ENCODE assay signal across 2 cellular contexts in the genomic region with DNA sequence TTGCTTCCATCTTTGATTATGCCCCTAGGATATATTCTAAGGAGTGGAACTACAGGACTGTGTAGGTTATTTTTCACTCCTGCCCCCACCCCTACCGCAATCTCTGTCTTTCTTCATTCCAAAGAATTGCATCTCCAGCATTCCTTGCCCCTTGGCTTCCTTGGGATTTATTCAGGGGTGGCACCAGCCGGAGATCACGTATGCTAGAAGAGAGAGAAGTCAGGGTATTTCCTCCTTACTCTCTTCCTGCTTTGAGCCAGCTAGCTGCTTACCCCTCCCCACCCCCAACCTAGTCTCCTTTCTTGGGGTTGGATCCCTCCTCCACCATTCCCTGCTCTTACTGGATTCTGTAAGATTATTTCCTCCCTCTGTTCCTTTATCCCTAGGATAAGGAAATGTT.
TF ChIP-seq lines count a peak whose summit lies in the region.

No MANE protein-coding gene starts in this region.

TF ChIP-seq in WTC11, 78 proteins besides CTCF, POLR2A, EP300 and RAD21:
- TF ChIP-seq ETV6 (CRISPR knock-in tag; IDR thresholded peaks at IDR 0.05) (no peak), E2F5 (CRISPR knock-in tag; IDR thresholded peaks at IDR 0.05) (no peak), SMAD4 (CRISPR knock-in tag; IDR thresholded peaks at IDR 0.05) (no peak), NFATC4 (CRISPR knock-in tag; IDR thresholded peaks at IDR 0.05) (no peak), FOXK1 (CRISPR knock-in tag; IDR thresholded peaks at IDR 0.05) (no peak), ZNF317 (CRISPR knock-in tag; IDR thresholded peaks at IDR 0.05; ENCODE audit: borderline replicate concordance, low read depth) (no peak), ZBTB21 (CRISPR knock-in tag; IDR thresholded peaks at IDR 0.05; ENCODE audit: borderline replicate concordance) (no peak), ZNF671 (CRISPR knock-in tag; IDR thresholded peaks at IDR 0.05) (no peak), ZBTB43 (CRISPR knock-in tag; IDR thresholded peaks at IDR 0.05) (no peak), ATF1 (CRISPR knock-in tag; IDR thresholded peaks at IDR 0.05) (no peak), ZNF423 (CRISPR knock-in tag; IDR thresholded peaks at IDR 0.05) (no peak), SMAD3 (CRISPR knock-in tag; IDR thresholded peaks at IDR 0.05; ENCODE audit: borderline replicate concordance) (no peak)
- TF ChIP-seq, protein P1, sequence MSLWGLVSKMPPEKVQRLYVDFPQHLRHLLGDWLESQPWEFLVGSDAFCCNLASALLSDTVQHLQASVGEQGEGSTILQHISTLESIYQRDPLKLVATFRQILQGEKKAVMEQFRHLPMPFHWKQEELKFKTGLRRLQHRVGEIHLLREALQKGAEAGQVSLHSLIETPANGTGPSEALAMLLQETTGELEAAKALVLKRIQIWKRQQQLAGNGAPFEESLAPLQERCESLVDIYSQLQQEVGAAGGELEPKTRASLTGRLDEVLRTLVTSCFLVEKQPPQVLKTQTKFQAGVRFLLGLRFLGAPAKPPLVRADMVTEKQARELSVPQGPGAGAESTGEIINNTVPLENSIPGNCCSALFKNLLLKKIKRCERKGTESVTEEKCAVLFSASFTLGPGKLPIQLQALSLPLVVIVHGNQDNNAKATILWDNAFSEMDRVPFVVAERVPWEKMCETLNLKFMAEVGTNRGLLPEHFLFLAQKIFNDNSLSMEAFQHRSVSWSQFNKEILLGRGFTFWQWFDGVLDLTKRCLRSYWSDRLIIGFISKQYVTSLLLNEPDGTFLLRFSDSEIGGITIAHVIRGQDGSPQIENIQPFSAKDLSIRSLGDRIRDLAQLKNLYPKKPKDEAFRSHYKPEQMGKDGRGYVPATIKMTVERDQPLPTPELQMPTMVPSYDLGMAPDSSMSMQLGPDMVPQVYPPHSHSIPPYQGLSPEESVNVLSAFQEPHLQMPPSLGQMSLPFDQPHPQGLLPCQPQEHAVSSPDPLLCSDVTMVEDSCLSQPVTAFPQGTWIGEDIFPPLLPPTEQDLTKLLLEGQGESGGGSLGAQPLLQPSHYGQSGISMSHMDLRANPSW (CRISPR knock-in tag; conservative IDR thresholded peaks at IDR 0.05; ENCODE audit: low read depth) = no peak
- TF ChIP-seq, protein P2, sequence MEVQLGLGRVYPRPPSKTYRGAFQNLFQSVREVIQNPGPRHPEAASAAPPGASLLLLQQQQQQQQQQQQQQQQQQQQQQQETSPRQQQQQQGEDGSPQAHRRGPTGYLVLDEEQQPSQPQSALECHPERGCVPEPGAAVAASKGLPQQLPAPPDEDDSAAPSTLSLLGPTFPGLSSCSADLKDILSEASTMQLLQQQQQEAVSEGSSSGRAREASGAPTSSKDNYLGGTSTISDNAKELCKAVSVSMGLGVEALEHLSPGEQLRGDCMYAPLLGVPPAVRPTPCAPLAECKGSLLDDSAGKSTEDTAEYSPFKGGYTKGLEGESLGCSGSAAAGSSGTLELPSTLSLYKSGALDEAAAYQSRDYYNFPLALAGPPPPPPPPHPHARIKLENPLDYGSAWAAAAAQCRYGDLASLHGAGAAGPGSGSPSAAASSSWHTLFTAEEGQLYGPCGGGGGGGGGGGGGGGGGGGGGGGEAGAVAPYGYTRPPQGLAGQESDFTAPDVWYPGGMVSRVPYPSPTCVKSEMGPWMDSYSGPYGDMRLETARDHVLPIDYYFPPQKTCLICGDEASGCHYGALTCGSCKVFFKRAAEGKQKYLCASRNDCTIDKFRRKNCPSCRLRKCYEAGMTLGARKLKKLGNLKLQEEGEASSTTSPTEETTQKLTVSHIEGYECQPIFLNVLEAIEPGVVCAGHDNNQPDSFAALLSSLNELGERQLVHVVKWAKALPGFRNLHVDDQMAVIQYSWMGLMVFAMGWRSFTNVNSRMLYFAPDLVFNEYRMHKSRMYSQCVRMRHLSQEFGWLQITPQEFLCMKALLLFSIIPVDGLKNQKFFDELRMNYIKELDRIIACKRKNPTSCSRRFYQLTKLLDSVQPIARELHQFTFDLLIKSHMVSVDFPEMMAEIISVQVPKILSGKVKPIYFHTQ (CRISPR knock-in tag; IDR thresholded peaks at IDR 0.05) = no peak
- TF ChIP-seq, protein P3, sequence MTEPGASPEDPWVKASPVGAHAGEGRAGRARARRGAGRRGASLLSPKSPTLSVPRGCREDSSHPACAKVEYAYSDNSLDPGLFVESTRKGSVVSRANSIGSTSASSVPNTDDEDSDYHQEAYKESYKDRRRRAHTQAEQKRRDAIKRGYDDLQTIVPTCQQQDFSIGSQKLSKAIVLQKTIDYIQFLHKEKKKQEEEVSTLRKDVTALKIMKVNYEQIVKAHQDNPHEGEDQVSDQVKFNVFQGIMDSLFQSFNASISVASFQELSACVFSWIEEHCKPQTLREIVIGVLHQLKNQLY (CRISPR knock-in tag; IDR thresholded peaks at IDR 0.05) = no peak

TF ChIP-seq in endothelial cell of umbilical vein, 7 proteins besides CTCF, POLR2A, EP300 and RAD21:
- TF ChIP-seq FOS (IDR thresholded peaks at IDR 0.05; ENCODE audit: borderline replicate concordance, insufficient read depth, low read length) (no peak), MAX (IDR thresholded peaks at IDR 0.05; ENCODE audit: insufficient read depth, insufficient read length) (no peak), JUN (IDR thresholded peaks at IDR 0.05; ENCODE audit: borderline replicate concordance, insufficient read depth, insufficient read length, low read depth) (no peak), POLR2AphosphoS5 (IDR thresholded peaks at IDR 0.05; ENCODE audit: insufficient read depth, low read depth, low read length) (no peak), MYC (IDR thresholded peaks at IDR 0.05; ENCODE audit: low read depth, low read length) (no peak), EZH2 (IDR thresholded peaks at IDR 0.05; ENCODE audit: borderline replicate concordance, low read depth, low read length, severe bottlenecking) (no peak), GATA2 (IDR thresholded peaks at IDR 0.05; ENCODE audit: insufficient read depth, insufficient read length, low read depth, low read length) (no peak)
TF ChIP-seq in endothelial cell of umbilical vein: peak in this region for 0.
